Comparison of ENCODE assay signal across 19 cellular contexts in genomic region chr10:1069680-1070079, GRCh38. TPM values are rescaled to one million over a fixed set of nuclear protein-coding genes. Genes with fewer than 3 reads are reported as not detected.
A peak's percentile ranks its signal among the peaks of the same experiment; 100 is the strongest.
DNase-seq lines count a peak whose midpoint lies in the region; ATAC-seq, FAIRE-seq and TF ChIP-seq lines count a peak whose summit lies in the region.
"Had no signal": no experiment of that assay in that cellular context is flagged by ENCODE, and none has a peak within 500 bp of the region (broad histone marks: within the 10 kb centered on the region; RNA-seq: fewer than 3 reads in every experiment).

No MANE protein-coding gene starts in this region.

- no peak overlapping the region for H3K4me3 ChIP-seq in CD4-positive, CD25-positive, alpha-beta regulatory T cell (ENCODE audit: low read depth, low read length)
- H3K4me3 ChIP-seq in NB4 (ENCODE audit: low read depth, low read length) (no peak overlapping the region), HepG2 (replicated peaks in 1 of 3; ENCODE audit: insufficient read depth in 1 of 3, low read depth in 2 of 3, low read length in 3 of 3) (no peak overlapping the region), prostate gland (no peak overlapping the region)

- no peak for ATAC-seq in CD4-positive, CD25-positive, alpha-beta regulatory T cell (ENCODE audit: low read depth in 2 of 2)
- peak; percentile 61 to 77 for ATAC-seq in natural killer cell treated with Interleukin-12 subunit alpha and Interleukin-12 subunit beta and Interleukin-15 and Interleukin-18, amount 100 ng/mL, for 72 hours
- no peak for ATAC-seq in HepG2

- H3K4me1 ChIP-seq in CD4-positive, CD25-positive, alpha-beta regulatory T cell (ENCODE audit: control insufficient read depth, insufficient read depth, low read length, poor library complexity, severe bottlenecking): peaks cover 5% of the 10 kb centered on the region
- H3K4me1 ChIP-seq in HepG2 (ENCODE audit: insufficient read depth, low read length): peaks cover 7% of the 10 kb centered on the region
- H3K4me1 ChIP-seq in prostate gland (replicated peaks): no peaks in the 10 kb centered on the region

- H3K9ac ChIP-seq in HepG2 (ENCODE audit: insufficient read depth, low read depth, low read length): no peak overlapping the region

- intact Hi-C loops in HepG2 (cut with micrococcal nuclease; ENCODE audit: unreplicated experiment): no loop called here
- intact Hi-C loops in prostate gland (cut with DNase I): no loop called here

- H3K27me3 Mint-ChIP-seq in CD4-positive, CD25-positive, alpha-beta regulatory T cell: no peaks in the 10 kb centered on the region
- no peaks in the 10 kb centered on the region for H3K27me3 Mint-ChIP-seq in natural killer cell treated with Interleukin-12 subunit alpha and Interleukin-12 subunit beta and Interleukin-15 and Interleukin-18, amount 100 ng/mL, for 72 hours

- peaks cover 21 to 41% (median 28%) of the 10 kb centered on the region in 4 donors for H3K4me1 Mint-ChIP-seq in CD4-positive, CD25-positive, alpha-beta regulatory T cell
- H3K4me1 Mint-ChIP-seq in natural killer cell treated with Interleukin-12 subunit alpha and Interleukin-12 subunit beta and Interleukin-15 and Interleukin-18, amount 100 ng/mL, for 72 hours (ENCODE audit: low read depth in 2 of 2): peaks cover 55 to 64% of the 10 kb centered on the region in 2 donors

- H4K20me1 ChIP-seq in HepG2 (ENCODE audit: insufficient read depth, low read length): no peaks in the 10 kb centered on the region

- no peak for TF ChIP-seq EP300 in HepG2 (IDR thresholded peaks at IDR 0.05; ENCODE audit: low read depth in 2 of 2, low read length in 2 of 2)
- no peak for TF ChIP-seq EP300 in HepG2 (CRISPR knock-in tag; IDR thresholded peaks at IDR 0.05; ENCODE audit: borderline replicate concordance)

- WGBS in HepG2 (ENCODE audit: low lambda C conversion rate): 100% methylated on average over 3 of the region's 3 CpGs
- WGBS in prostate gland: 76% methylated on average over 3 of the region's 3 CpGs

- H3K4me2 ChIP-seq in HepG2 (ENCODE audit: low read depth, low read length): no peak overlapping the region

- TF ChIP-seq RAD21 in HepG2 (CRISPR knock-in tag; IDR thresholded peaks at IDR 0.05): no peak

- H3K79me2 ChIP-seq in HepG2 (ENCODE audit: insufficient read depth, low read length): peaks cover 4% of the 10 kb centered on the region

- no peaks in the 10 kb centered on the region for H3K27me3 ChIP-seq in CD4-positive, CD25-positive, alpha-beta regulatory T cell (ENCODE audit: control insufficient read depth, insufficient read depth, low read length)
- H3K27me3 ChIP-seq in HepG2 (ENCODE audit: control insufficient read depth in 1 of 2, insufficient read depth in 2 of 2, low read length in 2 of 2): no peaks in the 10 kb centered on the region
- no peaks in the 10 kb centered on the region for H3K27me3 ChIP-seq in prostate gland (replicated peaks; ENCODE audit: insufficient read depth)

- peak; percentile 12 to 45 for DNase-seq in NOMO-1 (lab: John Stamatoyannopoulos, UW; ENCODE audit: unreplicated experiment in 2 of 2)
- no peak for DNase-seq in NOMO-1 treated with dmso at 0.1 percent for 144 hours (lab: John Stamatoyannopoulos, UW; ENCODE audit: unreplicated experiment)
- DNase-seq in CD4-positive, CD25-positive, alpha-beta regulatory T cell: no peak
- peak; percentile 53 for DNase-seq in NB4 (ENCODE audit: low read depth)
- DNase-seq in natural killer cell treated with Interleukin-12 subunit alpha and Interleukin-12 subunit beta and Interleukin-15 and Interleukin-18, amount 100 ng/mL, for 72 hours (ENCODE audit: low spot score): no peak
- DNase-seq in DMS 273 (lab: John Stamatoyannopoulos, UW; ENCODE audit: unreplicated experiment): no peak
- no peak for DNase-seq in HepG2 (ENCODE audit: low spot score)
- no peak for DNase-seq in prostate gland (ENCODE audit: low spot score)
- DNase-seq: 8988T, GOT3, NCI-H1930, NCI-H2171, NCI-H446 treated with DMSO at 0.1 percent for 48 hours, NCI-H748 treated with DMSO at 0.1 percent for 48 hours, SHP77 had no signal

- no peaks in the 10 kb centered on the region for H3K9me3 ChIP-seq in CD4-positive, CD25-positive, alpha-beta regulatory T cell (ENCODE audit: control insufficient read depth in 2 of 2, low read length in 2 of 2)
- no peaks in the 10 kb centered on the region for H3K9me3 ChIP-seq in HepG2 (ENCODE audit: low read length)
- H3K9me3 ChIP-seq in prostate gland: no peaks in the 10 kb centered on the region

- no peak for FAIRE-seq in HepG2 (lab: Jason Lieb, UNC)
- FAIRE-seq: D721Med, HTR-8/SVneo had no signal

- TF ChIP-seq CTCF in NB4 (IDR thresholded peaks at IDR 0.05; ENCODE audit: low read depth, low read length) (no peak), HepG2 (CRISPR knock-in tag; IDR thresholded peaks at IDR 0.05) (no peak), prostate gland (IDR thresholded peaks at IDR 0.05) (no peak)

- H3K27ac ChIP-seq in CD4-positive, CD25-positive, alpha-beta regulatory T cell (ENCODE audit: insufficient read depth, low read length, poor library complexity, severe bottlenecking): no peak overlapping the region
- H3K27ac ChIP-seq in HepG2 (ENCODE audit: extremely low read length, insufficient read depth, low read length): no peak overlapping the region
- H3K27ac ChIP-seq in prostate gland: no peak overlapping the region
- H3K27ac ChIP-seq: C4-2B had no signal

- peak overlapping the region; percentile 3 to 64 (median 14) for H3K27ac Mint-ChIP-seq in CD4-positive, CD25-positive, alpha-beta regulatory T cell
- peak overlapping the region; percentile 50 to 67 for H3K27ac Mint-ChIP-seq in natural killer cell treated with Interleukin-12 subunit alpha and Interleukin-12 subunit beta and Interleukin-15 and Interleukin-18, amount 100 ng/mL, for 72 hours

- CTCF ChIA-PET in HepG2 (lab: Yijun Ruan, JAX; ENCODE audit: low intra/inter-chr PET ratio, low total read pairs): no interaction called here

- no peak overlapping the region for H2AFZ ChIP-seq in HepG2 (ENCODE audit: low read length)

- no TSS peak for BruUV-seq in HepG2 (replicated peaks; lab: Mats Ljungman, UMichigan)

- POLR2A ChIA-PET in HepG2 (lab: Yijun Ruan, JAX): interaction anchor here (0.9 kb wide), 1 partner anchor 20 kb away, joined by 3 read pairs; the partner anchor contains the start of gene IDI1

- peaks cover 26% of the 10 kb centered on the region for H3K36me3 ChIP-seq in CD4-positive, CD25-positive, alpha-beta regulatory T cell (ENCODE audit: control insufficient read depth, insufficient read depth, low read length)
- H3K36me3 ChIP-seq in HepG2 (replicated peaks in 1 of 2; ENCODE audit: control insufficient read depth in 1 of 2, insufficient read depth in 2 of 2, low read length in 2 of 2) (peaks cover 9 to 16% of the 10 kb centered on the region in 2 experiments; a peak in 3 of 5 replicates), prostate gland (no peaks in the 10 kb centered on the region)

- H3K9me3 Mint-ChIP-seq in CD4-positive, CD25-positive, alpha-beta regulatory T cell: no peaks in the 10 kb centered on the region
- H3K9me3 Mint-ChIP-seq in natural killer cell treated with Interleukin-12 subunit alpha and Interleukin-12 subunit beta and Interleukin-15 and Interleukin-18, amount 100 ng/mL, for 72 hours: no peaks in the 10 kb centered on the region

- no peak for TF ChIP-seq POLR2A in NB4 (IDR thresholded peaks at IDR 0.05; ENCODE audit: extremely low read depth, insufficient read length)
- TF ChIP-seq POLR2A in HepG2 (IDR thresholded peaks at IDR 0.05; ENCODE audit: insufficient read depth in 1 of 2, low read depth in 2 of 2, low read length in 2 of 2): no peak
- no peak for TF ChIP-seq POLR2A in prostate gland (IDR thresholded peaks at IDR 0.05)

- H3K36me3 Mint-ChIP-seq in CD4-positive, CD25-positive, alpha-beta regulatory T cell: peaks cover 6% of the 10 kb centered on the region
- H3K36me3 Mint-ChIP-seq in natural killer cell treated with Interleukin-12 subunit alpha and Interleukin-12 subunit beta and Interleukin-15 and Interleukin-18, amount 100 ng/mL, for 72 hours: no peaks in the 10 kb centered on the region

- in situ Hi-C loops in HepG2 (cut with HindIII; ENCODE audit: extremely low pct_ligation_motif_present, low pct_unique_long_range_greater_than_20kb): no loop called here

- H3K4me3 Mint-ChIP-seq in CD4-positive, CD25-positive, alpha-beta regulatory T cell: peak overlapping the region in 1 of 4 donors; percentile 10
- H3K4me3 Mint-ChIP-seq in natural killer cell treated with Interleukin-12 subunit alpha and Interleukin-12 subunit beta and Interleukin-15 and Interleukin-18, amount 100 ng/mL, for 72 hours: peak overlapping the region; percentile 70

RNA-seq across cellular contexts. Expression of gene WDR37, which starts 13.5 kb away (rescaled TPM):
- 31.6 TPM for total RNA-seq in CD4-positive, CD25-positive, alpha-beta regulatory T cell
- polyA plus RNA-seq in CD4-positive, CD25-positive, alpha-beta regulatory T cell: 10 to 100 TPM; 10.6 to 15.0 (median 12.2) TPM
- total RNA-seq in natural killer cell treated with Interleukin-12 subunit alpha and Interleukin-12 subunit beta and Interleukin-15 and Interleukin-18, amount 100 ng/mL, for 72 hours: 10 to 100 TPM; 31.8 to 37.6 TPM
- 5.4 and 5.9 TPM in 2 replicates for total RNA-seq in HepG2 (2016; rRNA removed; fragmentation: Illumina TruSeq; extraction: Trizol)
- total RNA-seq in HepG2 (2016; cell fraction: cytosol; rRNA removed; fragmentation: Illumina TruSeq; extraction: Trizol; ENCODE audit: low read depth): 14.4 and 16.4 TPM in 2 replicates
- 4.7 and 6.1 TPM in 2 replicates for total RNA-seq in HepG2 (2016; cell fraction: insoluble cytoplasmic fraction; rRNA removed; fragmentation: Illumina TruSeq; extraction: Trizol)
- 8.1 and 8.5 TPM in 2 replicates for total RNA-seq in HepG2 (2016; cell fraction: membrane; rRNA removed; fragmentation: Illumina TruSeq; extraction: Trizol)
- 7.7 and 7.8 TPM in 2 replicates for total RNA-seq in HepG2 (2016; cell fraction: nucleus; rRNA removed; fragmentation: Illumina TruSeq; extraction: Trizol)
- 7.5 and 8.6 TPM in 2 replicates for polyA plus RNA-seq in HepG2 (2011; rRNA removed)
- polyA plus RNA-seq in HepG2 (2011; cell fraction: cytosol; rRNA removed): 5.3 TPM in 2 replicates
- 19.8 and 22.5 TPM in 2 replicates for polyA plus RNA-seq in HepG2 (2011; cell fraction: nucleus; rRNA removed)
- polyA plus RNA-seq in HepG2 (2012): 6.1 and 6.9 TPM in 2 replicates
- 0.37 and 0.41 TPM in 2 replicates for polyA plus RNA-seq in HepG2 (2016; cell fraction: cytosol; fragmentation: Illumina TruSeq; extraction: Trizol; ENCODE audit: low read depth)
- 4.6 and 5.8 TPM in 2 replicates for polyA plus RNA-seq in HepG2 (2016; cell fraction: insoluble cytoplasmic fraction; fragmentation: Illumina TruSeq; extraction: Trizol; ENCODE audit: low read depth)
- polyA plus RNA-seq in HepG2 (2016; cell fraction: membrane; fragmentation: Illumina TruSeq; extraction: Trizol; ENCODE audit: low read depth): 1.1 and 1.2 TPM in 2 replicates
- polyA plus RNA-seq in HepG2 (2016; cell fraction: nucleus; fragmentation: Illumina TruSeq; extraction: Trizol; ENCODE audit: insufficient read depth, low read depth): 16.0 TPM in 2 replicates
- polyA minus RNA-seq in HepG2 (2011; rRNA and poly(A)+ RNA removed; ENCODE audit: low replicate concordance): 39.9 and 41.7 TPM in 2 replicates
- polyA minus RNA-seq in HepG2 (2011; cell fraction: cytosol; rRNA and poly(A)+ RNA removed): 7.3 and 13.4 TPM in 2 replicates
- 16.2 and 17.1 TPM in 2 replicates for polyA minus RNA-seq in HepG2 (2011; cell fraction: nucleus; rRNA and poly(A)+ RNA removed)
- total RNA-seq in prostate gland: 10 to 100 TPM; 11.9 to 22.8 TPM

RNA-seq across cellular contexts. Expression of gene IDI1, which starts 20.8 kb away (rescaled TPM):
- total RNA-seq in CD4-positive, CD25-positive, alpha-beta regulatory T cell: 179 TPM
- 10 to 100 TPM; 47.0 to 58.6 (median 49.9) TPM for polyA plus RNA-seq in CD4-positive, CD25-positive, alpha-beta regulatory T cell
- total RNA-seq in natural killer cell treated with Interleukin-12 subunit alpha and Interleukin-12 subunit beta and Interleukin-15 and Interleukin-18, amount 100 ng/mL, for 72 hours: 100 to 1,000 TPM in 1 of 2 donors, 10 to 100 TPM in 1; 85.7 to 140 TPM
- total RNA-seq in HepG2 (2016; rRNA removed; fragmentation: Illumina TruSeq; extraction: Trizol) (145 and 247 TPM in 2 replicates), prostate gland (10 to 100 TPM; 30.9 to 36.8 TPM)
- total RNA-seq in HepG2 (2016; cell fraction: cytosol; rRNA removed; fragmentation: Illumina TruSeq; extraction: Trizol; ENCODE audit: low read depth): 30.6 and 36.4 TPM in 2 replicates
- total RNA-seq in HepG2 (2016; cell fraction: insoluble cytoplasmic fraction; rRNA removed; fragmentation: Illumina TruSeq; extraction: Trizol): 151 and 249 TPM in 2 replicates
- 51.4 and 56.7 TPM in 2 replicates for total RNA-seq in HepG2 (2016; cell fraction: membrane; rRNA removed; fragmentation: Illumina TruSeq; extraction: Trizol)
- total RNA-seq in HepG2 (2016; cell fraction: nucleus; rRNA removed; fragmentation: Illumina TruSeq; extraction: Trizol): 95.7 and 98.8 TPM in 2 replicates
- polyA plus RNA-seq in HepG2 (2011; rRNA removed): 44.4 and 56.6 TPM in 2 replicates
- polyA plus RNA-seq in HepG2 (2011; cell fraction: cytosol; rRNA removed): 17.6 and 37.3 TPM in 2 replicates
- polyA plus RNA-seq in HepG2 (2011; cell fraction: nucleus; rRNA removed): 43.0 and 68.2 TPM in 2 replicates
- polyA plus RNA-seq in HepG2 (2012): 95.0 and 101 TPM in 2 replicates
- polyA plus RNA-seq in HepG2 (2016; cell fraction: cytosol; fragmentation: Illumina TruSeq; extraction: Trizol; ENCODE audit: low read depth): 11.6 and 13.1 TPM in 2 replicates
- polyA plus RNA-seq in HepG2 (2016; cell fraction: insoluble cytoplasmic fraction; fragmentation: Illumina TruSeq; extraction: Trizol; ENCODE audit: low read depth): 253 and 286 TPM in 2 replicates
- polyA plus RNA-seq in HepG2 (2016; cell fraction: membrane; fragmentation: Illumina TruSeq; extraction: Trizol; ENCODE audit: low read depth): 34.8 and 35.9 TPM in 2 replicates
- polyA plus RNA-seq in HepG2 (2016; cell fraction: nucleus; fragmentation: Illumina TruSeq; extraction: Trizol; ENCODE audit: insufficient read depth, low read depth): 142 and 155 TPM in 2 replicates
- polyA minus RNA-seq in HepG2 (2011; rRNA and poly(A)+ RNA removed; ENCODE audit: low replicate concordance): 13.6 and 22.4 TPM in 2 replicates
- 13.5 and 22.8 TPM in 2 replicates for polyA minus RNA-seq in HepG2 (2011; cell fraction: cytosol; rRNA and poly(A)+ RNA removed)
- 43.5 and 60.7 TPM in 2 replicates for polyA minus RNA-seq in HepG2 (2011; cell fraction: nucleus; rRNA and poly(A)+ RNA removed)

RNA-seq across cellular contexts. Expression of gene IDI2, which starts 44.0 kb away (rescaled TPM):
- not detected for total RNA-seq in CD4-positive, CD25-positive, alpha-beta regulatory T cell
- polyA plus RNA-seq in CD4-positive, CD25-positive, alpha-beta regulatory T cell: not detected
- total RNA-seq in natural killer cell treated with Interleukin-12 subunit alpha and Interleukin-12 subunit beta and Interleukin-15 and Interleukin-18, amount 100 ng/mL, for 72 hours: not detected
- total RNA-seq in HepG2 (2016; rRNA removed; fragmentation: Illumina TruSeq; extraction: Trizol): not detected in 2 replicates
- total RNA-seq in HepG2 (2016; cell fraction: cytosol; rRNA removed; fragmentation: Illumina TruSeq; extraction: Trizol; ENCODE audit: low read depth): not detected in 2 replicates
- not detected in 2 replicates for total RNA-seq in HepG2 (2016; cell fraction: insoluble cytoplasmic fraction; rRNA removed; fragmentation: Illumina TruSeq; extraction: Trizol)
- not detected in 2 replicates for total RNA-seq in HepG2 (2016; cell fraction: membrane; rRNA removed; fragmentation: Illumina TruSeq; extraction: Trizol)
- not detected in 2 replicates for total RNA-seq in HepG2 (2016; cell fraction: nucleus; rRNA removed; fragmentation: Illumina TruSeq; extraction: Trizol)
- polyA plus RNA-seq in HepG2 (2011; rRNA removed): not detected in 2 replicates
- not detected in 2 replicates for polyA plus RNA-seq in HepG2 (2011; cell fraction: cytosol; rRNA removed)
- not detected in 2 replicates for polyA plus RNA-seq in HepG2 (2011; cell fraction: nucleus; rRNA removed)
- not detected in 2 replicates for polyA plus RNA-seq in HepG2 (2012)
- not detected in 2 replicates for polyA plus RNA-seq in HepG2 (2016; cell fraction: cytosol; fragmentation: Illumina TruSeq; extraction: Trizol; ENCODE audit: low read depth)
- not detected in 2 replicates for polyA plus RNA-seq in HepG2 (2016; cell fraction: insoluble cytoplasmic fraction; fragmentation: Illumina TruSeq; extraction: Trizol; ENCODE audit: low read depth)
- polyA plus RNA-seq in HepG2 (2016; cell fraction: membrane; fragmentation: Illumina TruSeq; extraction: Trizol; ENCODE audit: low read depth): not detected in 2 replicates
- not detected in 2 replicates for polyA plus RNA-seq in HepG2 (2016; cell fraction: nucleus; fragmentation: Illumina TruSeq; extraction: Trizol; ENCODE audit: insufficient read depth, low read depth)
- polyA minus RNA-seq in HepG2 (2011; rRNA and poly(A)+ RNA removed; ENCODE audit: low replicate concordance): not detected in 2 replicates
- not detected in 2 replicates for polyA minus RNA-seq in HepG2 (2011; cell fraction: cytosol; rRNA and poly(A)+ RNA removed)
- not detected in 2 replicates for polyA minus RNA-seq in HepG2 (2011; cell fraction: nucleus; rRNA and poly(A)+ RNA removed)
- total RNA-seq in prostate gland: not detected
- total RNA-seq: Daoy had no signal

Comparison
In these comparisons a context has a peak if more than half of its experiments do, and no peak if none do; other contexts are left out.
1. DNase-seq: peak in NOMO-1 (2 of 2) and NB4 (single experiment); none in NOMO-1 treated with dmso at 0.1 percent for 144 hours (single experiment), CD4-positive, CD25-positive, alpha-beta regulatory T cell (0 of 3), natural killer cell treated with Interleukin-12 subunit alpha and Interleukin-12 subunit beta and Interleukin-15 and Interleukin-18, amount 100 ng/mL, for 72 hours (single experiment), DMS 273 (single experiment), HepG2 (single experiment) and prostate gland (single experiment).
2. ATAC-seq: peak in natural killer cell treated with Interleukin-12 subunit alpha and Interleukin-12 subunit beta and Interleukin-15 and Interleukin-18, amount 100 ng/mL, for 72 hours (2 of 2); none in CD4-positive, CD25-positive, alpha-beta regulatory T cell (0 of 2) and HepG2 (single experiment).